32 cellular contexts compared by ENCODE assay signal in genomic region chr4:633406-633805, GRCh38. TPM values are rescaled to one million over a fixed set of nuclear protein-coding genes. Genes with fewer than 3 reads are reported as not detected.
"Had no signal": no experiment of that assay in that cellular context is flagged by ENCODE, and none has a peak within 500 bp of the region (broad histone marks: within the 10 kb centered on the region; RNA-seq: fewer than 3 reads in every experiment).

No MANE protein-coding gene starts in this region.

- H3K27me3 ChIP-seq: uterus had no signal

- H3K27me3 Mint-ChIP-seq: activated B cell treated with CpG ODN at 0.5 μM for 24 hours had no signal

- H3K4me1 Mint-ChIP-seq: activated B cell treated with CpG ODN at 0.5 μM for 24 hours; activated naive CD8-positive, alpha-beta T cell treated with anti-CD3 and anti-CD28 coated beads, Interleukin-2, amount 10 ng/mL, durations not matched to agents 7 days and 5 days; naive B cell; T-cell had no signal

- H3K4me3 Mint-ChIP-seq: activated B cell treated with CpG ODN at 0.5 μM for 24 hours; activated naive CD4-positive, alpha-beta T cell treated with anti-CD3 and anti-CD28 coated beads for 36 hours; activated naive CD8-positive, alpha-beta T cell treated with anti-CD3 and anti-CD28 coated beads, Interleukin-2, amount 10 ng/mL, durations not matched to agents 7 days and 5 days; activated T-cell treated with anti-CD3 and anti-CD28 coated beads, Interleukin-2, amount 50 U/mL, for 4 hours; neural crest cell; T-cell had no signal

- H3K27ac ChIP-seq: esophagus muscularis mucosa, gastrocnemius medialis, prostate gland, transverse colon, uterus had no signal

- H3K4me1 ChIP-seq: esophagus muscularis mucosa, gastrocnemius medialis, prostate gland, transverse colon, uterus had no signal

- H3K27ac Mint-ChIP-seq: activated B cell treated with CpG ODN at 0.5 μM for 24 hours; activated naive CD4-positive, alpha-beta T cell treated with anti-CD3 and anti-CD28 coated beads for 36 hours; activated naive CD8-positive, alpha-beta T cell treated with anti-CD3 and anti-CD28 coated beads, Interleukin-2, amount 10 ng/mL, durations not matched to agents 7 days and 5 days; activated T-helper 2 cell treated with anti-CD3 and anti-CD28 coated beads, Interferon-gamma antibody, Interleukin-2, Interleukin-4, amounts not matched to agents 10 μg/mL and 5 μg/mL and 100 μg/mL, durations not matched to agents 14 hours and 24 hours and 36 hours; T-cell had no signal

- H3K4me3 ChIP-seq: esophagus muscularis mucosa, gastrocnemius medialis, lung, prostate gland, transverse colon, uterus had no signal

- FAIRE-seq: colon, endothelial cell of umbilical vein, TTC549 had no signal

- H3K9me3 ChIP-seq: gastrocnemius medialis, prostate gland, transverse colon, uterus had no signal

- DNase-seq: activated B cell treated with CpG ODN at 0.5 μM for 24 hours; activated CD4-positive, alpha-beta T cell treated with anti-CD3 and anti-CD28 coated beads for 4 hours; activated CD4-positive, alpha-beta T cell treated with anti-CD3 and anti-CD28 coated beads, Interleukin-2, amount 50 U/mL, for 48 hours; activated CD8-positive, alpha-beta memory T cell treated with anti-CD3 and anti-CD28 coated beads, Interleukin-2, amount 50 U/mL, for 48 hours; activated naive CD4-positive, alpha-beta T cell treated with anti-CD3 and anti-CD28 coated beads for 36 hours; activated naive CD8-positive, alpha-beta T cell treated with anti-CD3 and anti-CD28 coated beads, Interleukin-2, amount 10 ng/mL, durations not matched to agents 7 days and 5 days; activated T-cell treated with anti-CD3 and anti-CD28 coated beads, Interleukin-2, amount 50 U/mL, for 4 hours; amygdala; effector memory CD4-positive, alpha-beta T cell; gastrocnemius medialis; hypothalamus; left colon; naive B cell; stimulated activated CD4-positive, alpha-beta T cell treated with anti-CD3 and anti-CD28 coated beads, Interleukin-1b, Interleukin-23, amount 100 ng/mL, for 48 hours; T-cell; transverse colon; uterus had no signal

- H3K36me3 ChIP-seq: esophagus muscularis mucosa, gastrocnemius medialis, prostate gland, transverse colon, uterus had no signal

- H3K36me3 Mint-ChIP-seq: activated naive CD8-positive, alpha-beta T cell treated with anti-CD3 and anti-CD28 coated beads, Interleukin-2, amount 10 ng/mL, durations not matched to agents 7 days and 5 days; T-cell had no signal

RNA-seq across cellular contexts. Expression of gene PDE6B, which starts 8.0 kb away (rescaled TPM):
- total RNA-seq: gastrocnemius medialis had no signal

RNA-seq across cellular contexts. Expression of gene SLC49A3, which starts 55.5 kb away (rescaled TPM):
- total RNA-seq: activated naive CD4-positive, alpha-beta T cell treated with anti-CD3 and anti-CD28 coated beads for 36 hours had no signal

RNA-seq across cellular contexts. Expression of gene TMEM271, which starts 57.3 kb away (rescaled TPM):
- total RNA-seq: activated B cell treated with CpG ODN at 0.5 μM for 24 hours; activated CD8-positive, alpha-beta memory T cell treated with anti-CD3 and anti-CD28 coated beads for 36 hours; activated naive CD4-positive, alpha-beta T cell treated with anti-CD3 and anti-CD28 coated beads for 36 hours; activated naive CD8-positive, alpha-beta T cell treated with anti-CD3 and anti-CD28 coated beads, Interleukin-2, amount 10 ng/mL, durations not matched to agents 7 days and 5 days; activated T-cell treated with anti-CD3 and anti-CD28 coated beads, Interleukin-2, amount 50 U/mL, for 4 hours; activated T-helper 2 cell treated with anti-CD3 and anti-CD28 coated beads, Interferon-gamma antibody, Interleukin-2, Interleukin-4, amounts not matched to agents 10 μg/mL and 5 μg/mL and 100 μg/mL, durations not matched to agents 14 hours and 24 hours and 36 hours; cardiac septum; dermis microvascular lymphatic vessel endothelial cell; endothelial cell of umbilical vein; gastrocnemius medialis; left colon; lung; mesenteric fat pad; mucosa of gallbladder; omental fat pad; skeletal muscle tissue; T-cell; transverse colon; uterus had no signal
- polyA plus RNA-seq: endothelial cell of umbilical vein, lung had no signal
